ENCODE assay signal across 10 cellular contexts in the genomic region with DNA sequence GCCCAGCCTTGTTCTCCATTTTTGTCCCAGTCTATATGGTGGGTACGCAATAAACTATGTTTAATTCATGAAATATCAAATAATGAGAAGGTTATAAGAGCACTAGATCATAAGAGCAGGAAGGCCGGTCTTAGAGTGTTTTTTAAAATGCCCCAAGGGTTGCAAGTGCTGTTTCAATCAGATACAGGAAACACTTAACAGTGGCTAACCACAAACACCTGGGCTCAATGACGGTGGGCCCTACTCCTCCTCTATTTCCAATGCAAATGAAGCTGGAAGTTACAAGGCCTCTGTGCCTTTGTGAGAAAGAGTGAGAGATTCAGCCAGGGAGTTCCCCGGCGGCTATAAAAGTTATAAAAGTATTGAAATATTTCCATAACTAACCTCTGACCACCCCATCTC. TPM values are rescaled to one million over a fixed set of nuclear protein-coding genes. Genes with fewer than 3 reads are reported as not detected.
DNase-seq lines count a peak whose midpoint lies in the region; ATAC-seq and TF ChIP-seq lines count a peak whose summit lies in the region.
"Had no signal": no experiment of that assay in that cellular context is flagged by ENCODE, and none has a peak within 500 bp of the region (broad histone marks: within the 10 kb centered on the region; RNA-seq: fewer than 3 reads in every experiment).

No MANE protein-coding gene starts in this region.

- no peaks in the 10 kb centered on the region for H3K36me3 ChIP-seq in sigmoid colon
- H3K36me3 ChIP-seq: neutrophil, SJSA1 had no signal

- no peak overlapping the region for H3K4me3 ChIP-seq in sigmoid colon
- H3K4me3 ChIP-seq: SJSA1 had no signal

- H3K27ac ChIP-seq in sigmoid colon = no peak overlapping the region
- H3K27ac ChIP-seq: neutrophil, SJSA1 had no signal

- no peaks in the 10 kb centered on the region for H3K9me3 ChIP-seq in sigmoid colon
- H3K9me3 ChIP-seq: neutrophil had no signal

- no peaks in the 10 kb centered on the region for H3K4me1 ChIP-seq in sigmoid colon

- no peak for TF ChIP-seq CTCF in sigmoid colon (IDR thresholded peaks at IDR 0.05)

- peak; percentile 89 for DNase-seq in NCI-H526 treated with DMSO at 0.1 percent for 48 hours (lab: John Stamatoyannopoulos, UW)
- DNase-seq in activated gamma-delta T cell treated with anti-CD3 and anti-CD28 coated beads, Interleukin-2, amount 50 U/mL, for 16 hours (ENCODE audit: low read depth) = peak; percentile 36
- peak; percentile 33 for DNase-seq in stimulated activated CD4-positive, alpha-beta T cell treated with anti-CD3 and anti-CD28 coated beads, Interleukin-4, amount 100 ng/mL, for 1 hour
- no peak for DNase-seq in sigmoid colon
- no peak for DNase-seq in LoVo (ENCODE audit: low spot score)
- DNase-seq in NCI-H1694 (lab: John Stamatoyannopoulos, UW) = no peak

- ATAC-seq in GM18519 (IDR thresholded peaks at IDR 0.05; ENCODE audit: low FRiP score, unreplicated experiment) (peak; percentile 97), HG02798 (IDR thresholded peaks at IDR 0.05; ENCODE audit: poor library complexity, unreplicated experiment) (peak; percentile 98)

- 30 to 66% methylated on average over 5 of the region's 5 CpGs for WGBS in sigmoid colon, 2 donors

- no peaks in the 10 kb centered on the region for H3K27me3 ChIP-seq in sigmoid colon
- H3K27me3 ChIP-seq: neutrophil, SJSA1 had no signal

- intact Hi-C loops in sigmoid colon (cut with DNase I) = no loop called here

- no peak for TF ChIP-seq POLR2A in sigmoid colon (IDR thresholded peaks at IDR 0.05)

- TF ChIP-seq EP300 in sigmoid colon (IDR thresholded peaks at IDR 0.05) = no peak

RNA-seq across cellular contexts. Expression of a gene that starts 18.9 kb away (rescaled TPM):
- 10 to 100 TPM; 37.8 to 45.2 (median 44.3) TPM for total RNA-seq in sigmoid colon
- polyA plus RNA-seq in sigmoid colon = 10 to 100 TPM in 2 of 3 donors, 1 to 10 TPM in 1; 8.3 to 16.1 (median 10.8) TPM

RNA-seq across cellular contexts. Expression of a gene that starts 28.1 kb away (rescaled TPM):
- 10 to 100 TPM in 3 of 4 donors, 1 to 10 TPM in 1; 9.7 to 12.9 (median 12.3) TPM for total RNA-seq in sigmoid colon
- 10 to 100 TPM in 2 of 3 donors, 1 to 10 TPM in 1; 9.9 to 18.8 (median 10.8) TPM for polyA plus RNA-seq in sigmoid colon

RNA-seq across cellular contexts. Expression of a gene that starts 55.9 kb away (rescaled TPM):
- 10 to 100 TPM in 2 of 4 donors, 1 to 10 TPM in 2; 7.8 to 12.2 (median 9.3) TPM for total RNA-seq in sigmoid colon
- polyA plus RNA-seq in sigmoid colon = 1 to 10 TPM; 3.6 to 9.0 (median 5.3) TPM

Comparison
In these comparisons a context has a peak if more than half of its experiments do, and no peak if none do; other contexts are left out.
1. DNase-seq: peak in NCI-H526 treated with DMSO at 0.1 percent for 48 hours (single experiment), activated gamma-delta T cell treated with anti-CD3 and anti-CD28 coated beads, Interleukin-2, amount 50 U/mL, for 16 hours (single experiment) and stimulated activated CD4-positive, alpha-beta T cell treated with anti-CD3 and anti-CD28 coated beads, Interleukin-4, amount 100 ng/mL, for 1 hour (single experiment); none in sigmoid colon (single experiment), LoVo (single experiment) and NCI-H1694 (single experiment).